In the genomic region with DNA sequence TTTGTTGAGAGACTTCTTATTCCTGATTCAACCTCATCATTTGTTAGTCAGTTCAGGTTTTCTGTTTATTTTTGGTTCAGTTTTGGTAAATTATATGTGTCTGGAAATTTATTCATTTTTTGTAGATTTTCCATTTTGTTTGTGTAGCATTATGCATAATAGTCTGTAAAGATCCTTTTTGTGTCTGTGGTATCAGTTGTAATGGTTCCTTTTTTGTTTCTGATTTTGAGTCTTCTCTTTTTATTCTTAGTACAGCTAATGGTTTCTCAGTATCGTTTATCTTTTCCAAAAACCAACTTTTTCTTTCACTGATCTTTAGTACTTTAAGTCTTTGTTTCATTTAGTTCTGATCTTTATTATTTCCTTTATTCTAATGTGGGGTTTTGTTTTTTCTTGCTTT, we compare ENCODE assay signal across 23 cellular contexts.
"Had no signal": no experiment of that assay in that cellular context is flagged by ENCODE, and none has a peak within 500 bp of the region (broad histone marks: within the 10 kb centered on the region; RNA-seq: fewer than 3 reads in every experiment).

No MANE protein-coding gene starts in this region.

- H3K27ac ChIP-seq: coronary artery, dorsolateral prefrontal cortex, esophagus muscularis mucosa, foreskin keratinocyte, gastroesophageal sphincter, heart left ventricle, hepatocyte, left lung, lower lobe of right lung had no signal

- H3K4me1 ChIP-seq: esophagus muscularis mucosa, foreskin keratinocyte, gastroesophageal sphincter, heart left ventricle, left lung, lower lobe of right lung had no signal

- H3K79me2 ChIP-seq: hepatocyte had no signal

- H2AFZ ChIP-seq: hepatocyte had no signal

- H3K27me3 ChIP-seq: dorsolateral prefrontal cortex, esophagus muscularis mucosa, foreskin keratinocyte, gastroesophageal sphincter, heart left ventricle, hepatocyte, left lung had no signal

- H3K4me2 ChIP-seq: hepatocyte had no signal

- H3K4me3 ChIP-seq: coronary artery, dorsolateral prefrontal cortex, esophagus muscularis mucosa, gastroesophageal sphincter, heart left ventricle, hepatocyte, left lung, lower lobe of right lung, mucosa of descending colon had no signal

- DNase-seq: dermis blood vessel endothelial cell; dorsolateral prefrontal cortex; effector CD4-positive, alpha-beta T cell; effector memory CD4-positive, alpha-beta T cell; foreskin keratinocyte; heart left ventricle; hypothalamus; immature natural killer cell; islet precursor cell; left cardiac atrium; left lung; left ventricle myocardium superior; lower lobe of right lung; mesenchymal stem cell; mucosa of descending colon; naive B cell had no signal

- FAIRE-seq: colon, endothelial cell of umbilical vein, frontal cortex had no signal

- H3K36me3 ChIP-seq: esophagus muscularis mucosa, gastroesophageal sphincter, heart left ventricle, left lung, lower lobe of right lung had no signal

- ATAC-seq: foreskin keratinocyte, gastroesophageal sphincter, heart left ventricle, left cardiac atrium, left lung, left ventricle myocardium superior, lower lobe of right lung, mucosa of descending colon had no signal
